In genomic region chr17:60729854-60730253, GRCh38 we compare ENCODE assay signal across 2 cellular contexts.
TF ChIP-seq lines count a peak whose summit lies in the region.

No MANE protein-coding gene starts in this region.

TF ChIP-seq in A549, 52 proteins besides CTCF, POLR2A, EP300 and RAD21 (continued from another document):
- TF ChIP-seq E2F6 (IDR thresholded peaks at IDR 0.05; ENCODE audit: borderline replicate concordance, low read depth) = peak; percentile 25; the same call in 1 of the 2 replicates
- TF ChIP-seq ATOH8 (CRISPR knock-in tag; IDR thresholded peaks at IDR 0.05; ENCODE audit: low read depth) = no peak
TF ChIP-seq in A549: peak in this region for 3.

TF ChIP-seq in endothelial cell of umbilical vein, 7 proteins besides CTCF, POLR2A, EP300 and RAD21 (continued from another document):
- TF ChIP-seq MAX (IDR thresholded peaks at IDR 0.05; ENCODE audit: insufficient read depth, insufficient read length) (no peak), EZH2 (IDR thresholded peaks at IDR 0.05; ENCODE audit: borderline replicate concordance, low read depth, low read length, severe bottlenecking) (no peak)
